ENCODE assay signal across 19 cellular contexts in genomic region chr1:63903947-63904346, GRCh38.
"Had no signal": no experiment of that assay in that cellular context is flagged by ENCODE, and none has a peak within 500 bp of the region (broad histone marks: within the 10 kb centered on the region; RNA-seq: fewer than 3 reads in every experiment).

No MANE protein-coding gene starts in this region.

- H3K27me3 ChIP-seq: gastrocnemius medialis, heart left ventricle, left lung, stomach, vagina had no signal

- H3K4me3 ChIP-seq: gastrocnemius medialis, heart left ventricle, left lung, psoas muscle, stomach, vagina had no signal

- H3K36me3 ChIP-seq: gastrocnemius medialis, heart left ventricle, left lung, stomach, vagina had no signal

- H3K9me3 Mint-ChIP-seq: activated CD4-positive, alpha-beta memory T cell treated with anti-CD3 and anti-CD28 coated beads, Interleukin-2, amount 10 ng/mL, durations not matched to agents 7 days and 5 days; activated T-helper 17 cell treated with anti-CD3 and anti-CD28 coated beads, Interleukin-2, amount 50 U/mL, for 72 hours; naive thymus-derived CD8-positive, alpha-beta T cell; T-helper 2 cell treated with Interferon-gamma antibody and Interleukin-4, amounts not matched to agents 5 μg/mL and 100 μg/mL, for 36 hours; WTC11 had no signal

- ATAC-seq: activated T-helper 17 cell treated with anti-CD3 and anti-CD28 coated beads, Interleukin-2, amount 50 U/mL, for 72 hours; esophagus mucosa; gastrocnemius medialis; heart left ventricle; left lung; naive thymus-derived CD8-positive, alpha-beta T cell; psoas muscle; right cardiac atrium; WTC11 had no signal

- H3K9me3 ChIP-seq: gastrocnemius medialis, heart left ventricle, left lung, psoas muscle, stomach, vagina had no signal

- H3K4me3 Mint-ChIP-seq: activated CD4-positive, alpha-beta memory T cell treated with anti-CD3 and anti-CD28 coated beads, Interleukin-2, amount 10 ng/mL, durations not matched to agents 7 days and 5 days; activated T-helper 17 cell treated with anti-CD3 and anti-CD28 coated beads, Interleukin-2, amount 50 U/mL, for 72 hours; naive thymus-derived CD8-positive, alpha-beta T cell; T-helper 2 cell treated with Interferon-gamma antibody and Interleukin-4, amounts not matched to agents 5 μg/mL and 100 μg/mL, for 36 hours; WTC11 had no signal

- H3K27ac ChIP-seq: gastrocnemius medialis, heart left ventricle, left lung, psoas muscle, vagina had no signal

- H3K4me1 ChIP-seq: left lung had no signal

- H3K27ac Mint-ChIP-seq: activated CD4-positive, alpha-beta memory T cell treated with anti-CD3 and anti-CD28 coated beads, Interleukin-2, amount 10 ng/mL, durations not matched to agents 7 days and 5 days; activated T-helper 17 cell treated with anti-CD3 and anti-CD28 coated beads, Interleukin-2, amount 50 U/mL, for 72 hours; naive thymus-derived CD8-positive, alpha-beta T cell; T-helper 2 cell treated with Interferon-gamma antibody and Interleukin-4, amounts not matched to agents 5 μg/mL and 100 μg/mL, for 36 hours had no signal

- DNase-seq: activated CD4-positive, alpha-beta memory T cell treated with anti-CD3 and anti-CD28 coated beads, Interleukin-2, amount 10 ng/mL, durations not matched to agents 7 days and 5 days; activated CD4-positive, alpha-beta T cell treated with anti-CD3 and anti-CD28 coated beads for 4 hours; activated naive CD4-positive, alpha-beta T cell treated with Interleukin-2 at 50 U/mL for 16 hours; activated T-cell treated with anti-CD3 and anti-CD28 coated beads, Interleukin-2, amount 50 U/mL, for 1 hour; anterior cingulate cortex; cortex of kidney; gastrocnemius medialis; heart left ventricle; left lung; naive thymus-derived CD8-positive, alpha-beta T cell; psoas muscle; right cardiac atrium; stomach; trophoblast cell had no signal

- H3K4me1 Mint-ChIP-seq: activated CD4-positive, alpha-beta memory T cell treated with anti-CD3 and anti-CD28 coated beads, Interleukin-2, amount 10 ng/mL, durations not matched to agents 7 days and 5 days; activated T-helper 17 cell treated with anti-CD3 and anti-CD28 coated beads, Interleukin-2, amount 50 U/mL, for 72 hours had no signal

- H3K36me3 Mint-ChIP-seq: naive thymus-derived CD8-positive, alpha-beta T cell; WTC11 had no signal
